In the genomic region with DNA sequence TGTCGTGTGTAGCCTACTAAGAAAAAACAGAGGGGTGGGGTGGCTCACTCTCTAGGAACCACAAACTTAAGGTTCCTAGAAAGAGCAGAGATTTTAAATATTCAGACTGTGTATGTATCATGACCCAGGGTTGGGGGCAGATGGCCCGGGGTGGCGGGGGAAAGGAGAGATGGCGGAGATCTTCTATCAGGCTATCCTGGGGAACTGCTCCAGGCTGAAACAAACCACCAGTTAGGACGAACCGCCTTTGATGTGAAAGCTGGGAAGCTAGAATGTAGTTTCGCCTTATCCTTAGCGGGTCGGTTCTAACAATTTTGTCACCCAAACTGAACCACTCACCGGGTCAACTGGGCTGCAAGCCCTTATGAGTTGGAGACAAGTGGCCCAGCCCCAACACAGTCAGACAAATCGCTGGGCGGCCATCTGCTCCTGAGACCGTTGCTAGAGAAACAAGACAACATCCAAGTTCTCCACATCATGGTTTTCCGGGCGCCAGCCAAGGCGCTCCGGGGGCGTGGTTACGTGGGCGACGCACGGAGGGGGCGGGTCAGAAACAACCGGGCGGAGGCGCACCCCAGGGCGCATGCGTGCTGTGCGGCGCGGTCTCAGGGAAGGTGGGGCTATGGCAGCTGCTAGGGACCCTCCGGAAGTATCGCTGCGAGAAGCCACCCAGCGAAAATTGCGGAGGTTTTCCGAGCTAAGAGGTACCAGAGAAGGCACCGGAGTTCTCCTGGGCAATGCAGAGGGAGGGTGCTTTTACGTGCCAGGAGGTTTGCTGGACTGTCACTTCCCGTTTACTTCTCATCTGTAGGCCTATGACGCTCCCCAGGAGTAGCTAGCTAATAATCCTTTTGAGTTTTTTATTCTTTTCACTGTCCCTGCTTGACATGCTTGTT, we compare ENCODE assay signal across 1 cellular context.
TF ChIP-seq lines count a peak whose summit lies in the region.

A gene (plus strand): TSS at position 586 of the 896 bp plus-strand sequence. CDS start 37 bp downstream, at position 623.
A gene with protein sequence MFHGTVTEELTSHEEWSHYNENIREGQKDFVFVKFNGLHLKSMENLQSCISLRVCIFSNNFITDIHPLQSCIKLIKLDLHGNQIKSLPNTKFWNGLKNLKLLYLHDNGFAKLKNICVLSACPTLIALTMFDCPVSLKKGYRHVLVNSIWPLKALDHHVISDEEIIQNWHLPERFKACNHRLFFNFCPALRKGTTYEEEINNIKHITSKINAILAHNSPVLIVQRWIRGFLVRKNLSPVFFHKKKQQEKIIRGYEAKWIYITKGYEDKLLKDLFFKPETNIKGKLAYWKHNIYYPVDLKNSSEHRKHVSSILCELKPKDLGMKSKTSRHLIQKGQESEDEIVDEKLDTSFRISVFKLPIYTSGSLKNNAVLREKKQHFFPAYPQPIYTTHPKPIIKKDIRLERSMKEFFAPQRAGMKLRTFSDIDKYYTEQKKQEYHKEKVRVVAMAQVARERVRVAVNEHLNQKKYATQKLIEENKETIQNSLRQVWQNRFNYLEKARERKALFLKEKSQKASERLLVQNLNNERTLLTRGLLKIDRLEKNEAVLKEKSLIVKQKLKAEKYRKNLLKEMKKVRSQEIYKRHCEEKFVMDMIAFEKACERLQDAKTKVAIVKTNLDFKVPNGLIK (minus strand): TSS at position 520 of the 896 bp plus-strand sequence. CDS start 14,492 bp downstream, outside the sequence.

TF ChIP-seq in HepG2, 621 proteins besides CTCF, POLR2A, EP300 and RAD21 (continued from another document and continues in another):
- TF ChIP-seq SMAD1 (CRISPR knock-in tag; IDR thresholded peaks at IDR 0.05; ENCODE audit: borderline replicate concordance, low read depth), result no peak
- no peak for TF ChIP-seq ZNF552 (CRISPR knock-in tag; IDR thresholded peaks at IDR 0.05; ENCODE audit: borderline replicate concordance)
- no peak for TF ChIP-seq ZNF615 (CRISPR knock-in tag; IDR thresholded peaks at IDR 0.05; ENCODE audit: borderline replicate concordance)
- TF ChIP-seq, protein P1, sequence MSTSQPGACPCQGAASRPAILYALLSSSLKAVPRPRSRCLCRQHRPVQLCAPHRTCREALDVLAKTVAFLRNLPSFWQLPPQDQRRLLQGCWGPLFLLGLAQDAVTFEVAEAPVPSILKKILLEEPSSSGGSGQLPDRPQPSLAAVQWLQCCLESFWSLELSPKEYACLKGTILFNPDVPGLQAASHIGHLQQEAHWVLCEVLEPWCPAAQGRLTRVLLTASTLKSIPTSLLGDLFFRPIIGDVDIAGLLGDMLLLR (CRISPR knock-in tag; IDR thresholded peaks at IDR 0.05), result no peak
- no peak for TF ChIP-seq HNF4A (CRISPR knock-in tag; IDR thresholded peaks at IDR 0.05)
- no peak for TF ChIP-seq ZNF570 (CRISPR knock-in tag; IDR thresholded peaks at IDR 0.05; ENCODE audit: borderline replicate concordance)
- TF ChIP-seq YEATS4 (CRISPR knock-in tag; IDR thresholded peaks at IDR 0.05; ENCODE audit: borderline replicate concordance), result peak; percentile 53; the same call in 1 of the 2 replicates
- TF ChIP-seq ZNF3 (CRISPR knock-in tag; IDR thresholded peaks at IDR 0.05), result no peak
- TF ChIP-seq ESRRA (CRISPR knock-in tag; IDR thresholded peaks at IDR 0.05; ENCODE audit: low read depth), result no peak
- no peak for TF ChIP-seq ZSCAN20 (CRISPR knock-in tag; IDR thresholded peaks at IDR 0.05; ENCODE audit: borderline replicate concordance)
- TF ChIP-seq HDAC1 (CRISPR knock-in tag; IDR thresholded peaks at IDR 0.05), result peak; percentile 28; the same call in 1 of the 2 replicates
- TF ChIP-seq PHF5A (CRISPR knock-in tag; IDR thresholded peaks at IDR 0.05; ENCODE audit: low read depth, unreplicated experiment), result no peak
- no peak for TF ChIP-seq JUND (CRISPR knock-in tag; IDR thresholded peaks at IDR 0.05)
- no peak for TF ChIP-seq ZNF256 (CRISPR knock-in tag; conservative IDR thresholded peaks at IDR 0.05)
- no peak for TF ChIP-seq ZSCAN12 (CRISPR knock-in tag; IDR thresholded peaks at IDR 0.05)
- peak; percentile 9; the same call in 1 of the 2 replicates for TF ChIP-seq ZZZ3 (CRISPR knock-in tag; IDR thresholded peaks at IDR 0.05; ENCODE audit: borderline replicate concordance)
- TF ChIP-seq ZNF441 (CRISPR knock-in tag; IDR thresholded peaks at IDR 0.05; ENCODE audit: borderline replicate concordance), result peak; percentile 52; the same call in 1 of the 2 replicates
- TF ChIP-seq, protein P2, sequence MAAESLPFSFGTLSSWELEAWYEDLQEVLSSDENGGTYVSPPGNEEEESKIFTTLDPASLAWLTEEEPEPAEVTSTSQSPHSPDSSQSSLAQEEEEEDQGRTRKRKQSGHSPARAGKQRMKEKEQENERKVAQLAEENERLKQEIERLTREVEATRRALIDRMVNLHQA (CRISPR knock-in tag; IDR thresholded peaks at IDR 0.05), result no peak
- 0 out of 2 replicates have a peak, but pooled peaks have one; percentile 39 for TF ChIP-seq ZNF350 (CRISPR knock-in tag; IDR thresholded peaks at IDR 0.05; ENCODE audit: borderline replicate concordance, low read depth)
- TF ChIP-seq MAFF (IDR thresholded peaks at IDR 0.05; ENCODE audit: low read depth, low read length), result no peak
- TF ChIP-seq NPAS2 (CRISPR knock-in tag; IDR thresholded peaks at IDR 0.05; ENCODE audit: borderline replicate concordance), result no peak
- TF ChIP-seq ZNF546 (CRISPR knock-in tag; conservative IDR thresholded peaks at IDR 0.05), result no peak
- peak; percentile 56; the same call in 1 of the 2 replicates for TF ChIP-seq ISL2 (CRISPR knock-in tag; IDR thresholded peaks at IDR 0.05)
- no peak for TF ChIP-seq SMYD3 (CRISPR knock-in tag; IDR thresholded peaks at IDR 0.05)
- TF ChIP-seq CENPT (CRISPR knock-in tag; IDR thresholded peaks at IDR 0.05; ENCODE audit: low read depth), result no peak
- no peak for TF ChIP-seq NFYB (CRISPR knock-in tag; IDR thresholded peaks at IDR 0.05)
- no peak for TF ChIP-seq ZNF7 (CRISPR knock-in tag; IDR thresholded peaks at IDR 0.05)
- TF ChIP-seq TAF15 (IDR thresholded peaks at IDR 0.05; ENCODE audit: low read depth, low read length, poor library complexity, severe bottlenecking), result no peak
- TF ChIP-seq, protein P3, sequence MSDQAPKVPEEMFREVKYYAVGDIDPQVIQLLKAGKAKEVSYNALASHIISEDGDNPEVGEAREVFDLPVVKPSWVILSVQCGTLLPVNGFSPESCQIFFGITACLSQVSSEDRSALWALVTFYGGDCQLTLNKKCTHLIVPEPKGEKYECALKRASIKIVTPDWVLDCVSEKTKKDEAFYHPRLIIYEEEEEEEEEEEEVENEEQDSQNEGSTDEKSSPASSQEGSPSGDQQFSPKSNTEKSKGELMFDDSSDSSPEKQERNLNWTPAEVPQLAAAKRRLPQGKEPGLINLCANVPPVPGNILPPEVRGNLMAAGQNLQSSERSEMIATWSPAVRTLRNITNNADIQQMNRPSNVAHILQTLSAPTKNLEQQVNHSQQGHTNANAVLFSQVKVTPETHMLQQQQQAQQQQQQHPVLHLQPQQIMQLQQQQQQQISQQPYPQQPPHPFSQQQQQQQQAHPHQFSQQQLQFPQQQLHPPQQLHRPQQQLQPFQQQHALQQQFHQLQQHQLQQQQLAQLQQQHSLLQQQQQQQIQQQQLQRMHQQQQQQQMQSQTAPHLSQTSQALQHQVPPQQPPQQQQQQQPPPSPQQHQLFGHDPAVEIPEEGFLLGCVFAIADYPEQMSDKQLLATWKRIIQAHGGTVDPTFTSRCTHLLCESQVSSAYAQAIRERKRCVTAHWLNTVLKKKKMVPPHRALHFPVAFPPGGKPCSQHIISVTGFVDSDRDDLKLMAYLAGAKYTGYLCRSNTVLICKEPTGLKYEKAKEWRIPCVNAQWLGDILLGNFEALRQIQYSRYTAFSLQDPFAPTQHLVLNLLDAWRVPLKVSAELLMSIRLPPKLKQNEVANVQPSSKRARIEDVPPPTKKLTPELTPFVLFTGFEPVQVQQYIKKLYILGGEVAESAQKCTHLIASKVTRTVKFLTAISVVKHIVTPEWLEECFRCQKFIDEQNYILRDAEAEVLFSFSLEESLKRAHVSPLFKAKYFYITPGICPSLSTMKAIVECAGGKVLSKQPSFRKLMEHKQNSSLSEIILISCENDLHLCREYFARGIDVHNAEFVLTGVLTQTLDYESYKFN (CRISPR knock-in tag; conservative IDR thresholded peaks at IDR 0.05), result peak; percentile 25; the same call in 1 of the 2 replicates
- TF ChIP-seq, protein P4, sequence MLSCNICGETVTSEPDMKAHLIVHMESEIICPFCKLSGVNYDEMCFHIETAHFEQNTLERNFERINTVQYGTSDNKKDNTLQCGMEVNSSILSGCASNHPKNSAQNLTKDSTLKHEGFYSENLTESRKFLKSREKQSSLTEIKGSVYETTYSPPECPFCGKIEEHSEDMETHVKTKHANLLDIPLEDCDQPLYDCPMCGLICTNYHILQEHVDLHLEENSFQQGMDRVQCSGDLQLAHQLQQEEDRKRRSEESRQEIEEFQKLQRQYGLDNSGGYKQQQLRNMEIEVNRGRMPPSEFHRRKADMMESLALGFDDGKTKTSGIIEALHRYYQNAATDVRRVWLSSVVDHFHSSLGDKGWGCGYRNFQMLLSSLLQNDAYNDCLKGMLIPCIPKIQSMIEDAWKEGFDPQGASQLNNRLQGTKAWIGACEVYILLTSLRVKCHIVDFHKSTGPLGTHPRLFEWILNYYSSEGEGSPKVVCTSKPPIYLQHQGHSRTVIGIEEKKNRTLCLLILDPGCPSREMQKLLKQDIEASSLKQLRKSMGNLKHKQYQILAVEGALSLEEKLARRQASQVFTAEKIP (CRISPR knock-in tag; IDR thresholded peaks at IDR 0.05; ENCODE audit: borderline replicate concordance), result no peak
- TF ChIP-seq ZMAT3 (CRISPR knock-in tag; conservative IDR thresholded peaks at IDR 0.05), result no peak
- no peak for TF ChIP-seq ZNF839 (CRISPR knock-in tag; IDR thresholded peaks at IDR 0.05; ENCODE audit: borderline replicate concordance)
- peak; percentile 66; the same call in 1 of the 2 replicates for TF ChIP-seq KLF12 (CRISPR knock-in tag; IDR thresholded peaks at IDR 0.05; ENCODE audit: borderline replicate concordance)
- TF ChIP-seq ZNF75D (CRISPR knock-in tag; IDR thresholded peaks at IDR 0.05; ENCODE audit: borderline replicate concordance), result no peak
- no peak for TF ChIP-seq ZNF703 (CRISPR knock-in tag; IDR thresholded peaks at IDR 0.05; ENCODE audit: borderline replicate concordance)
- TF ChIP-seq, protein P5, sequence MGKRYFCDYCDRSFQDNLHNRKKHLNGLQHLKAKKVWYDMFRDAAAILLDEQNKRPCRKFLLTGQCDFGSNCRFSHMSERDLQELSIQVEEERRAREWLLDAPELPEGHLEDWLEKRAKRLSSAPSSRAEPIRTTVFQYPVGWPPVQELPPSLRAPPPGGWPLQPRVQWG (CRISPR knock-in tag; IDR thresholded peaks at IDR 0.05; ENCODE audit: borderline replicate concordance, low read depth), result no peak
- no peak for TF ChIP-seq ZNF24 (IDR thresholded peaks at IDR 0.05)
- peak; percentile 42 for TF ChIP-seq ZNF883 (CRISPR knock-in tag; IDR thresholded peaks at IDR 0.05; ENCODE audit: not compliant biosample characterization)
- no peak for TF ChIP-seq POLR2AphosphoS2 (IDR thresholded peaks at IDR 0.05; ENCODE audit: low read depth, low read length)
- TF ChIP-seq, protein P6, sequence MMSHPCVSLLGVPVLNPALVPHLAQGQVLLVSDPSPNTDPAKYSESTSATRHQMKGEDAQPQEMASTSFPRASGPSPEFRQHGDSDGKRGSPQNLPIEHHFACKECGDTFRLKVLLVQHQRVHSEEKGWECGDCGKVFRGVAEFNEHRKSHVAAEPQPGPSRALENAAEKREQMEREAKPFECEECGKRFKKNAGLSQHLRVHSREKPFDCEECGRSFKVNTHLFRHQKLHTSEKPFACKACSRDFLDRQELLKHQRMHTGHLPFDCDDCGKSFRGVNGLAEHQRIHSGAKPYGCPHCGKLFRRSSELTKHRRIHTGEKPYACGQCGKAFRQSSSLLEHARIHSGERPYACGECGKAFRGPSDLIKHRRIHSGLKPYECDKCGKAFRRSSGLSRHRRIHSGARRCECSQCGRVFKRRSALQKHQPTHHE (CRISPR knock-in tag; IDR thresholded peaks at IDR 0.05; ENCODE audit: borderline replicate concordance), result no peak
- no peak for TF ChIP-seq ZFP62 (CRISPR knock-in tag; IDR thresholded peaks at IDR 0.05)
- TF ChIP-seq RFXANK (CRISPR knock-in tag; IDR thresholded peaks at IDR 0.05), result no peak
- TF ChIP-seq, protein P7, sequence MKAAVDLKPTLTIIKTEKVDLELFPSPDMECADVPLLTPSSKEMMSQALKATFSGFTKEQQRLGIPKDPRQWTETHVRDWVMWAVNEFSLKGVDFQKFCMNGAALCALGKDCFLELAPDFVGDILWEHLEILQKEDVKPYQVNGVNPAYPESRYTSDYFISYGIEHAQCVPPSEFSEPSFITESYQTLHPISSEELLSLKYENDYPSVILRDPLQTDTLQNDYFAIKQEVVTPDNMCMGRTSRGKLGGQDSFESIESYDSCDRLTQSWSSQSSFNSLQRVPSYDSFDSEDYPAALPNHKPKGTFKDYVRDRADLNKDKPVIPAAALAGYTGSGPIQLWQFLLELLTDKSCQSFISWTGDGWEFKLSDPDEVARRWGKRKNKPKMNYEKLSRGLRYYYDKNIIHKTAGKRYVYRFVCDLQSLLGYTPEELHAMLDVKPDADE (CRISPR knock-in tag; IDR thresholded peaks at IDR 0.05), result no peak
- TF ChIP-seq HNF4G (IDR thresholded peaks at IDR 0.05; ENCODE audit: borderline replicate concordance, low read depth, low read length), result no peak
- no peak for TF ChIP-seq HNF4G (CRISPR knock-in tag; IDR thresholded peaks at IDR 0.05; ENCODE audit: borderline replicate concordance, low read depth)
- TF ChIP-seq ZFP36L2 (CRISPR knock-in tag; IDR thresholded peaks at IDR 0.05), result no peak
- no peak for TF ChIP-seq ARID2 (CRISPR knock-in tag; IDR thresholded peaks at IDR 0.05; ENCODE audit: borderline replicate concordance)
- TF ChIP-seq, protein P8, sequence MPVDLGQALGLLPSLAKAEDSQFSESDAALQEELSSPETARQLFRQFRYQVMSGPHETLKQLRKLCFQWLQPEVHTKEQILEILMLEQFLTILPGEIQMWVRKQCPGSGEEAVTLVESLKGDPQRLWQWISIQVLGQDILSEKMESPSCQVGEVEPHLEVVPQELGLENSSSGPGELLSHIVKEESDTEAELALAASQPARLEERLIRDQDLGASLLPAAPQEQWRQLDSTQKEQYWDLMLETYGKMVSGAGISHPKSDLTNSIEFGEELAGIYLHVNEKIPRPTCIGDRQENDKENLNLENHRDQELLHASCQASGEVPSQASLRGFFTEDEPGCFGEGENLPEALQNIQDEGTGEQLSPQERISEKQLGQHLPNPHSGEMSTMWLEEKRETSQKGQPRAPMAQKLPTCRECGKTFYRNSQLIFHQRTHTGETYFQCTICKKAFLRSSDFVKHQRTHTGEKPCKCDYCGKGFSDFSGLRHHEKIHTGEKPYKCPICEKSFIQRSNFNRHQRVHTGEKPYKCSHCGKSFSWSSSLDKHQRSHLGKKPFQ (CRISPR knock-in tag; IDR thresholded peaks at IDR 0.05; ENCODE audit: insufficient replicate concordance), result no peak
- TF ChIP-seq HDAC2 (CRISPR knock-in tag; IDR thresholded peaks at IDR 0.05), result peak; percentile 36; the same call in 1 of the 2 replicates
- TF ChIP-seq, protein P9, sequence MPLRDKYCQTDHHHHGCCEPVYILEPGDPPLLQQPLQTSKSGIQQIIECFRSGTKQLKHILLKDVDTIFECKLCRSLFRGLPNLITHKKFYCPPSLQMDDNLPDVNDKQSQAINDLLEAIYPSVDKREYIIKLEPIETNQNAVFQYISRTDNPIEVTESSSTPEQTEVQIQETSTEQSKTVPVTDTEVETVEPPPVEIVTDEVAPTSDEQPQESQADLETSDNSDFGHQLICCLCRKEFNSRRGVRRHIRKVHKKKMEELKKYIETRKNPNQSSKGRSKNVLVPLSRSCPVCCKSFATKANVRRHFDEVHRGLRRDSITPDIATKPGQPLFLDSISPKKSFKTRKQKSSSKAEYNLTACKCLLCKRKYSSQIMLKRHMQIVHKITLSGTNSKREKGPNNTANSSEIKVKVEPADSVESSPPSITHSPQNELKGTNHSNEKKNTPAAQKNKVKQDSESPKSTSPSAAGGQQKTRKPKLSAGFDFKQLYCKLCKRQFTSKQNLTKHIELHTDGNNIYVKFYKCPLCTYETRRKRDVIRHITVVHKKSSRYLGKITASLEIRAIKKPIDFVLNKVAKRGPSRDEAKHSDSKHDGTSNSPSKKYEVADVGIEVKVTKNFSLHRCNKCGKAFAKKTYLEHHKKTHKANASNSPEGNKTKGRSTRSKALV (CRISPR knock-in tag; IDR thresholded peaks at IDR 0.05), result no peak
